In genomic region chr13:27605099-27605498, GRCh38 we compare ENCODE assay signal across 18 cellular contexts.
"Had no signal": no experiment of that assay in that cellular context is flagged by ENCODE, and none has a peak within 500 bp of the region (broad histone marks: within the 10 kb centered on the region; RNA-seq: fewer than 3 reads in every experiment).

No MANE protein-coding gene starts in this region.

- H3K9me3 ChIP-seq: gastrocnemius medialis, left lung, psoas muscle had no signal

- H3K36me3 ChIP-seq: gastrocnemius medialis, left lung had no signal

- H3K27me3 Mint-ChIP-seq: activated CD4-positive, alpha-beta memory T cell treated with anti-CD3 and anti-CD28 coated beads for 36 hours; activated CD4-positive, alpha-beta T cell treated with anti-CD3 and anti-CD28 coated beads for 36 hours; activated naive CD8-positive, alpha-beta T cell treated with anti-CD3 and anti-CD28 coated beads, Interleukin-2, amount 10 ng/mL, durations not matched to agents 7 days and 5 days; activated T-helper 17 cell treated with anti-CD3 and anti-CD28 coated beads, Interleukin-2, amount 50 U/mL, for 72 hours; central memory CD8-positive, alpha-beta T cell; stimulated activated naive CD8-positive, alpha-beta T cell treated with anti-CD3 and anti-CD28 coated beads, Interleukin-15, amount 100 ng/mL, for 72 hours had no signal

- H3K27ac ChIP-seq: coronary artery, gastrocnemius medialis, left lung, psoas muscle had no signal

- H3K9me3 Mint-ChIP-seq: activated CD4-positive, alpha-beta memory T cell treated with anti-CD3 and anti-CD28 coated beads for 36 hours; activated T-helper 17 cell treated with anti-CD3 and anti-CD28 coated beads, Interleukin-2, amount 50 U/mL, for 72 hours; central memory CD8-positive, alpha-beta T cell; WTC11 had no signal

- DNase-seq: activated CD4-positive, alpha-beta memory T cell treated with anti-CD3 and anti-CD28 coated beads for 36 hours; activated CD4-positive, alpha-beta T cell treated with anti-CD3 and anti-CD28 coated beads for 36 hours; activated naive CD4-positive, alpha-beta T cell; activated naive CD8-positive, alpha-beta T cell treated with anti-CD3 and anti-CD28 coated beads, Interleukin-2, amount 10 ng/mL, durations not matched to agents 7 days and 5 days; activated T-cell treated with anti-CD3 and anti-CD28 coated beads for 4 hours; anterior cingulate cortex; gastrocnemius medialis; head of caudate nucleus; left lung; psoas muscle; right cardiac atrium; stimulated activated CD4-positive, alpha-beta T cell treated with anti-CD3 and anti-CD28 coated beads, Interleukin-4, amount 100 ng/mL, for 1 hour; stimulated activated naive CD8-positive, alpha-beta T cell treated with anti-CD3 and anti-CD28 coated beads, Interleukin-15, amount 100 ng/mL, for 72 hours had no signal

- H3K4me3 Mint-ChIP-seq: activated CD4-positive, alpha-beta memory T cell treated with anti-CD3 and anti-CD28 coated beads for 36 hours; activated CD4-positive, alpha-beta T cell treated with anti-CD3 and anti-CD28 coated beads for 36 hours; activated naive CD8-positive, alpha-beta T cell treated with anti-CD3 and anti-CD28 coated beads, Interleukin-2, amount 10 ng/mL, durations not matched to agents 7 days and 5 days; activated T-helper 17 cell treated with anti-CD3 and anti-CD28 coated beads, Interleukin-2, amount 50 U/mL, for 72 hours; central memory CD8-positive, alpha-beta T cell; stimulated activated naive CD8-positive, alpha-beta T cell treated with anti-CD3 and anti-CD28 coated beads, Interleukin-15, amount 100 ng/mL, for 72 hours; WTC11 had no signal

- H3K27me3 ChIP-seq: gastrocnemius medialis, left lung had no signal

- H3K4me3 ChIP-seq: coronary artery, gastrocnemius medialis, left lung, psoas muscle, smooth muscle cell had no signal

- H3K36me3 Mint-ChIP-seq: activated CD4-positive, alpha-beta memory T cell treated with anti-CD3 and anti-CD28 coated beads for 36 hours; WTC11 had no signal

- ATAC-seq: activated CD4-positive, alpha-beta T cell treated with anti-CD3 and anti-CD28 coated beads for 36 hours; activated T-helper 17 cell treated with anti-CD3 and anti-CD28 coated beads, Interleukin-2, amount 50 U/mL, for 72 hours; gastrocnemius medialis; psoas muscle; right cardiac atrium; stimulated activated naive CD8-positive, alpha-beta T cell treated with anti-CD3 and anti-CD28 coated beads, Interleukin-15, amount 100 ng/mL, for 72 hours; WTC11 had no signal

- H3K27ac Mint-ChIP-seq: activated CD4-positive, alpha-beta memory T cell treated with anti-CD3 and anti-CD28 coated beads for 36 hours; activated CD4-positive, alpha-beta T cell treated with anti-CD3 and anti-CD28 coated beads for 36 hours; activated naive CD8-positive, alpha-beta T cell treated with anti-CD3 and anti-CD28 coated beads, Interleukin-2, amount 10 ng/mL, durations not matched to agents 7 days and 5 days; activated T-helper 17 cell treated with anti-CD3 and anti-CD28 coated beads, Interleukin-2, amount 50 U/mL, for 72 hours; stimulated activated naive CD8-positive, alpha-beta T cell treated with anti-CD3 and anti-CD28 coated beads, Interleukin-15, amount 100 ng/mL, for 72 hours; WTC11 had no signal
